23 cellular contexts compared by ENCODE assay signal in genomic region chr17:57866319-57866718, GRCh38. TPM values are rescaled to one million over a fixed set of nuclear protein-coding genes. Genes with fewer than 3 reads are reported as not detected.
DNase-seq lines count a peak whose midpoint lies in the region; ATAC-seq, FAIRE-seq and TF ChIP-seq lines count a peak whose summit lies in the region.
"Had no signal": no experiment of that assay in that cellular context is flagged by ENCODE, and none has a peak within 500 bp of the region (broad histone marks: within the 10 kb centered on the region; RNA-seq: fewer than 3 reads in every experiment).

No MANE protein-coding gene starts in this region.

- H2AFZ ChIP-seq in mammary epithelial cell (ENCODE audit: low read depth, low read length), result no peak overlapping the region
- H2AFZ ChIP-seq: PC-9 had no signal

- H3K27me3 ChIP-seq in WERI-Rb-1 (ENCODE audit: insufficient read depth, low read depth, severe bottlenecking) (no peaks in the 10 kb centered on the region), mammary epithelial cell (ENCODE audit: insufficient read depth, low read length) (no peaks in the 10 kb centered on the region)
- H3K27me3 ChIP-seq in CD8-positive, alpha-beta memory T cell (ENCODE audit: insufficient read depth, low read length, poor library complexity, severe bottlenecking), result no peaks in the 10 kb centered on the region

- H3K4me2 ChIP-seq in mammary epithelial cell (ENCODE audit: insufficient read depth, low read depth, low read length), result no peak overlapping the region
- H3K4me2 ChIP-seq: PC-9 had no signal

- H3K27ac ChIP-seq in WERI-Rb-1 (peak overlapping the region; percentile 99), kidney (ENCODE audit: low read depth in 2 of 2, low read length in 2 of 2) (no peak overlapping the region), mammary epithelial cell (ENCODE audit: insufficient read depth, low read depth, low read length) (no peak overlapping the region)
- no peak overlapping the region for H3K27ac ChIP-seq in CD8-positive, alpha-beta memory T cell (ENCODE audit: low read depth, low read length)
- H3K27ac ChIP-seq: C4-2B, PC-9 had no signal

- intact Hi-C loops in activated CD4-positive, alpha-beta memory T cell treated with anti-CD3 and anti-CD28 coated beads for 36 hours (cut with micrococcal nuclease), result no loop called here
- intact Hi-C loops in kidney (cut with DNase I), result no loop called here
- intact Hi-C loops in mammary epithelial cell (cut with micrococcal nuclease), result no loop called here

- H3K9ac ChIP-seq in kidney (ENCODE audit: low read length in 2 of 2), result no peak overlapping the region
- no peak overlapping the region for H3K9ac ChIP-seq in mammary epithelial cell (ENCODE audit: insufficient read depth, low read length)

- no peak for TF ChIP-seq CTCF in WERI-Rb-1 (IDR thresholded peaks at IDR 0.05; ENCODE audit: low read depth, low read length)
- TF ChIP-seq CTCF in kidney (IDR thresholded peaks at IDR 0.05; ENCODE audit: borderline replicate concordance, extremely low read depth, insufficient read depth), result no peak
- TF ChIP-seq CTCF in mammary epithelial cell (conservative IDR thresholded peaks at IDR 0.05 in 1 of 2, IDR thresholded peaks at IDR 0.05 in 1 of 2; ENCODE audit: extremely low read depth in 1 of 2, insufficient read depth in 1 of 2, low read depth in 1 of 2, low read length in 2 of 2), result no peak

- H4K20me1 ChIP-seq in mammary epithelial cell (ENCODE audit: insufficient read depth, low read length), result no peaks in the 10 kb centered on the region

- BruUV-seq in mammary epithelial cell (replicated peaks; lab: Mats Ljungman, UMichigan), result no TSS peak

- DNase-seq in activated CD4-positive, alpha-beta memory T cell treated with anti-CD3 and anti-CD28 coated beads for 36 hours, result no peak
- DNase-seq in activated CD4-positive, alpha-beta memory T cell treated with anti-CD3 and anti-CD28 coated beads, Interleukin-2, amount 10 ng/mL, durations not matched to agents 7 days and 5 days, result no peak
- DNase-seq in WERI-Rb-1 (no peak), kidney (peak; percentile 56), NCI-H2029 treated with DMSO at 0.1 percent for 48 hours (lab: John Stamatoyannopoulos, UW) (no peak), mammary epithelial cell (no peak)
- DNase-seq in stimulated activated naive B cell treated with anti-CD40 and anti-IgM and Interleukin-4, amounts not matched to agents 10 μg/mL and 1 μg/mL and 100 μg/mL, for 72 hours, result no peak
- no peak for DNase-seq in CD8-positive, alpha-beta memory T cell
- DNase-seq: COR-L47, DMS153, EL, HFFc6, Karpas-422, MM.1S, NCI-H1092 treated with DMSO at 0.1 percent for 48 hours, NCI-H1694, NCI-H2107, NCI-H2227 treated with DMSO at 0.1 percent for 48 hours, NCI-H524, PC-9, SHP77 treated with DMSO at 0.1 percent for 48 hours had no signal

- H3K4me1 ChIP-seq in kidney (ENCODE audit: control insufficient read depth in 1 of 2, insufficient read depth in 1 of 2, low read depth in 1 of 2, low read length in 2 of 2), result peaks cover under 1 to 13% of the 10 kb centered on the region in 2 donors
- peaks cover 45% of the 10 kb centered on the region for H3K4me1 ChIP-seq in mammary epithelial cell (ENCODE audit: insufficient read depth, low read length)
- H3K4me1 ChIP-seq in CD8-positive, alpha-beta memory T cell (ENCODE audit: insufficient read depth, low read length), result peaks cover 11% of the 10 kb centered on the region

- ATAC-seq in stimulated activated naive B cell treated with anti-CD40 and anti-IgM and Interleukin-4, amounts not matched to agents 10 μg/mL and 1 μg/mL and 100 μg/mL, for 72 hours (replicated peaks), result no peak

- CTCF ChIA-PET in activated CD4-positive, alpha-beta memory T cell treated with anti-CD3 and anti-CD28 coated beads for 36 hours (lab: Charles Lee), result interaction anchor here (0.6 to 2.7 kb wide), 2 partner anchors 9 to 13 kb away, joined by 3 to 15 read pairs; no protein-coding TSS in a partner anchor
- CTCF ChIA-PET in activated CD4-positive, alpha-beta memory T cell treated with anti-CD3 and anti-CD28 coated beads, Interleukin-2, amount 10 ng/mL, durations not matched to agents 7 days and 5 days (lab: Charles Lee), result interaction anchor here (0.9 to 2.3 kb wide), 2 partner anchors 8 to 11 kb away, joined by 4 to 9 read pairs; no protein-coding TSS in a partner anchor
- CTCF ChIA-PET in mammary epithelial cell (lab: Charles Lee; ENCODE audit: low non-redundant PET), result no interaction called here
- CTCF ChIA-PET in CD8-positive, alpha-beta memory T cell (lab: Charles Lee), result no interaction called here

- H3K4me3 Mint-ChIP-seq in activated CD4-positive, alpha-beta memory T cell treated with anti-CD3 and anti-CD28 coated beads for 36 hours, result no peak overlapping the region
- H3K4me3 Mint-ChIP-seq in activated CD4-positive, alpha-beta memory T cell treated with anti-CD3 and anti-CD28 coated beads, Interleukin-2, amount 10 ng/mL, durations not matched to agents 7 days and 5 days, result no peak overlapping the region
- no peak overlapping the region for H3K4me3 Mint-ChIP-seq in stimulated activated naive B cell treated with anti-CD40 and anti-IgM and Interleukin-4, amounts not matched to agents 10 μg/mL and 1 μg/mL and 100 μg/mL, for 72 hours
- no peak overlapping the region for H3K4me3 Mint-ChIP-seq in CD8-positive, alpha-beta memory T cell
- H3K4me3 Mint-ChIP-seq: HFFc6 had no signal

- in situ Hi-C loops in mammary epithelial cell (cut with MboI; ENCODE audit: low sequenced_read_pairs in 2 of 2), result loop anchor here in 1 of 2 donors (25.0 kb wide), 1 partner anchor 221 kb away; the partner anchor contains the start of gene DYNLL2

- POLR2A ChIA-PET in activated CD4-positive, alpha-beta memory T cell treated with anti-CD3 and anti-CD28 coated beads for 36 hours (lab: Charles Lee), result no interaction called here
- POLR2A ChIA-PET in activated CD4-positive, alpha-beta memory T cell treated with anti-CD3 and anti-CD28 coated beads, Interleukin-2, amount 10 ng/mL, durations not matched to agents 7 days and 5 days (lab: Charles Lee), result no interaction called here
- POLR2A ChIA-PET in CD8-positive, alpha-beta memory T cell (lab: Charles Lee), result no interaction called here

- H3K9me3 Mint-ChIP-seq in activated CD4-positive, alpha-beta memory T cell treated with anti-CD3 and anti-CD28 coated beads for 36 hours, result no peaks in the 10 kb centered on the region
- no peaks in the 10 kb centered on the region for H3K9me3 Mint-ChIP-seq in activated CD4-positive, alpha-beta memory T cell treated with anti-CD3 and anti-CD28 coated beads, Interleukin-2, amount 10 ng/mL, durations not matched to agents 7 days and 5 days
- no peaks in the 10 kb centered on the region for H3K9me3 Mint-ChIP-seq in stimulated activated naive B cell treated with anti-CD40 and anti-IgM and Interleukin-4, amounts not matched to agents 10 μg/mL and 1 μg/mL and 100 μg/mL, for 72 hours
- no peaks in the 10 kb centered on the region for H3K9me3 Mint-ChIP-seq in CD8-positive, alpha-beta memory T cell
- H3K9me3 Mint-ChIP-seq: HFFc6 had no signal

- peaks cover 11% of the 10 kb centered on the region for H3K4me1 Mint-ChIP-seq in activated CD4-positive, alpha-beta memory T cell treated with anti-CD3 and anti-CD28 coated beads for 36 hours (ENCODE audit: low read depth)
- H3K4me1 Mint-ChIP-seq in activated CD4-positive, alpha-beta memory T cell treated with anti-CD3 and anti-CD28 coated beads, Interleukin-2, amount 10 ng/mL, durations not matched to agents 7 days and 5 days, result peaks cover 11% of the 10 kb centered on the region
- H3K4me1 Mint-ChIP-seq in stimulated activated naive B cell treated with anti-CD40 and anti-IgM and Interleukin-4, amounts not matched to agents 10 μg/mL and 1 μg/mL and 100 μg/mL, for 72 hours, result peaks cover 17 to 25% of the 10 kb centered on the region in 2 donors
- H3K4me1 Mint-ChIP-seq in CD8-positive, alpha-beta memory T cell, result peaks cover 0 to 11% (median 1%) of the 10 kb centered on the region in 3 donors

- H3K4me3 ChIP-seq in WERI-Rb-1 (ENCODE audit: low read depth, low read length) (no peak overlapping the region), kidney (ENCODE audit: low read length in 2 of 2) (no peak overlapping the region), mammary epithelial cell (replicated peaks in 1 of 3; ENCODE audit: insufficient read depth in 1 of 3, low read depth in 2 of 3, low read length in 3 of 3) (no peak overlapping the region)
- no peak overlapping the region for H3K4me3 ChIP-seq in CD8-positive, alpha-beta memory T cell (ENCODE audit: low read length)
- H3K4me3 ChIP-seq: PC-9 had no signal

- WGBS in mammary epithelial cell (ENCODE audit: low coverage, missing lambda C conversion rate), result 95% methylated on average over 7 of the region's 10 CpGs

- peaks cover 3% of the 10 kb centered on the region for H3K27me3 Mint-ChIP-seq in activated CD4-positive, alpha-beta memory T cell treated with anti-CD3 and anti-CD28 coated beads for 36 hours
- H3K27me3 Mint-ChIP-seq in activated CD4-positive, alpha-beta memory T cell treated with anti-CD3 and anti-CD28 coated beads, Interleukin-2, amount 10 ng/mL, durations not matched to agents 7 days and 5 days, result peaks cover 25% of the 10 kb centered on the region
- H3K27me3 Mint-ChIP-seq in stimulated activated naive B cell treated with anti-CD40 and anti-IgM and Interleukin-4, amounts not matched to agents 10 μg/mL and 1 μg/mL and 100 μg/mL, for 72 hours, result peaks cover 28 to 29% of the 10 kb centered on the region in 2 donors
- H3K27me3 Mint-ChIP-seq in CD8-positive, alpha-beta memory T cell, result peaks cover 13 to 21% of the 10 kb centered on the region in 2 donors

- H3K36me3 ChIP-seq in WERI-Rb-1 (peaks cover 17% of the 10 kb centered on the region), kidney (ENCODE audit: control insufficient read depth in 1 of 2, insufficient read depth in 2 of 2, low read length in 2 of 2) (peaks cover 6 to 15% of the 10 kb centered on the region in 2 donors), mammary epithelial cell (ENCODE audit: insufficient read depth, low read length) (no peaks in the 10 kb centered on the region)
- H3K36me3 ChIP-seq in CD8-positive, alpha-beta memory T cell (ENCODE audit: insufficient read depth, low read length), result no peaks in the 10 kb centered on the region

- dilution Hi-C loops in mammary epithelial cell (cut with HindIII; ENCODE audit: low sequenced_read_pairs), result no loop called here

- FAIRE-seq in kidney (lab: Jason Lieb, UNC), result no peak
- FAIRE-seq: GM19239 had no signal

- no peaks in the 10 kb centered on the region for H3K9me3 ChIP-seq in WERI-Rb-1 (ENCODE audit: severe bottlenecking)
- no peaks in the 10 kb centered on the region for H3K9me3 ChIP-seq in kidney (ENCODE audit: control insufficient read depth in 1 of 2, low read length in 2 of 2)
- no peaks in the 10 kb centered on the region for H3K9me3 ChIP-seq in mammary epithelial cell (replicated peaks; ENCODE audit: insufficient read depth, low read length)
- no peaks in the 10 kb centered on the region for H3K9me3 ChIP-seq in CD8-positive, alpha-beta memory T cell (ENCODE audit: low read length)

- no peaks in the 10 kb centered on the region for H3K79me2 ChIP-seq in mammary epithelial cell (ENCODE audit: insufficient read depth, low read length)

- peak overlapping the region; percentile 23 for H3K27ac Mint-ChIP-seq in activated CD4-positive, alpha-beta memory T cell treated with anti-CD3 and anti-CD28 coated beads for 36 hours
- H3K27ac Mint-ChIP-seq in activated CD4-positive, alpha-beta memory T cell treated with anti-CD3 and anti-CD28 coated beads, Interleukin-2, amount 10 ng/mL, durations not matched to agents 7 days and 5 days, result no peak overlapping the region
- H3K27ac Mint-ChIP-seq in stimulated activated naive B cell treated with anti-CD40 and anti-IgM and Interleukin-4, amounts not matched to agents 10 μg/mL and 1 μg/mL and 100 μg/mL, for 72 hours, result peak overlapping the region; percentile 75
- no peak overlapping the region for H3K27ac Mint-ChIP-seq in CD8-positive, alpha-beta memory T cell
- H3K27ac Mint-ChIP-seq: HFFc6 had no signal

- H3K36me3 Mint-ChIP-seq in activated CD4-positive, alpha-beta memory T cell treated with anti-CD3 and anti-CD28 coated beads for 36 hours, result no peaks in the 10 kb centered on the region
- no peaks in the 10 kb centered on the region for H3K36me3 Mint-ChIP-seq in activated CD4-positive, alpha-beta memory T cell treated with anti-CD3 and anti-CD28 coated beads, Interleukin-2, amount 10 ng/mL, durations not matched to agents 7 days and 5 days (ENCODE audit: low read depth)
- no peaks in the 10 kb centered on the region for H3K36me3 Mint-ChIP-seq in stimulated activated naive B cell treated with anti-CD40 and anti-IgM and Interleukin-4, amounts not matched to agents 10 μg/mL and 1 μg/mL and 100 μg/mL, for 72 hours
- H3K36me3 Mint-ChIP-seq in CD8-positive, alpha-beta memory T cell, result no peaks in the 10 kb centered on the region

RNA-seq across cellular contexts. Expression of gene MRPS23, which starts 16.5 kb away (rescaled TPM):
- 10 to 100 TPM; 58.2 to 64.1 TPM for total RNA-seq in activated CD4-positive, alpha-beta memory T cell treated with anti-CD3 and anti-CD28 coated beads for 36 hours
- total RNA-seq in activated CD4-positive, alpha-beta memory T cell treated with anti-CD3 and anti-CD28 coated beads, Interleukin-2, amount 10 ng/mL, durations not matched to agents 7 days and 5 days, result 10 to 100 TPM; 30.8 to 35.3 TPM
- total RNA-seq in kidney, result 40.2 TPM
- 75.3 TPM for polyA plus RNA-seq in kidney (ENCODE audit: insufficient read depth, low read depth, low replicate concordance)
- total RNA-seq in mammary epithelial cell, result 10 to 100 TPM; 17.7 to 48.4 TPM
- polyA plus RNA-seq in mammary epithelial cell, result 63.7 TPM
- 9.9 TPM for polyA minus RNA-seq in mammary epithelial cell
- total RNA-seq in CD8-positive, alpha-beta memory T cell, result 10 to 100 TPM; 83.1 to 88.5 TPM
- 42.6 TPM for polyA plus RNA-seq in CD8-positive, alpha-beta memory T cell

Comparison
In these comparisons a context has a peak if more than half of its experiments do, and no peak if none do; other contexts are left out.
1. H3K27ac Mint-ChIP-seq: peak in activated CD4-positive, alpha-beta memory T cell treated with anti-CD3 and anti-CD28 coated beads for 36 hours (single experiment) and stimulated activated naive B cell treated with anti-CD40 and anti-IgM and Interleukin-4, amounts not matched to agents 10 μg/mL and 1 μg/mL and 100 μg/mL, for 72 hours (single experiment); none in activated CD4-positive, alpha-beta memory T cell treated with anti-CD3 and anti-CD28 coated beads, Interleukin-2, amount 10 ng/mL, durations not matched to agents 7 days and 5 days (single experiment) and CD8-positive, alpha-beta memory T cell (0 of 8).
2. CTCF ChIA-PET loops: an anchor here in activated CD4-positive, alpha-beta memory T cell treated with anti-CD3 and anti-CD28 coated beads for 36 hours (0.6 to 2.7 kb wide) and activated CD4-positive, alpha-beta memory T cell treated with anti-CD3 and anti-CD28 coated beads, Interleukin-2, amount 10 ng/mL, durations not matched to agents 7 days and 5 days (0.9 to 2.3 kb wide); none called in mammary epithelial cell and CD8-positive, alpha-beta memory T cell.